ENCODE assay signal across 1 cellular context in genomic region chr7:114630186-114630824, GRCh38.
TF ChIP-seq lines count a peak whose summit lies in the region.

No MANE protein-coding gene starts in this region.

TF ChIP-seq in H1, 55 proteins besides CTCF, POLR2A, EP300 and RAD21 (continued from another document):
- no peak for TF ChIP-seq CHD7 (IDR thresholded peaks at IDR 0.05; ENCODE audit: insufficient replicate concordance, low read length)
- TF ChIP-seq MAX (IDR thresholded peaks at IDR 0.05), result no peak
- TF ChIP-seq TAF7 (optimal IDR thresholded peaks at IDR 0.05; ENCODE audit: borderline replicate concordance, low read depth, low read length), result no peak
- no peak for TF ChIP-seq SIN3A (conservative IDR thresholded peaks at IDR 0.05 in 1 of 2, IDR thresholded peaks at IDR 0.05 in 1 of 2; ENCODE audit: low read depth in 1 of 2, low read length in 2 of 2)
TF ChIP-seq in H1: peak in this region for 0.
